ENCODE assay signal across 2 cellular contexts in genomic region chr11:27075192-27075591, GRCh38.
TF ChIP-seq lines count a peak whose summit lies in the region.

No MANE protein-coding gene starts in this region.

TF ChIP-seq in HEK293, 187 proteins besides CTCF, POLR2A, EP300 and RAD21:
- TF ChIP-seq ZIC2 (tag by site-specific recombination; IDR thresholded peaks at IDR 0.05) (peak; percentile 86), ZNF280D (tag by site-specific recombination; IDR thresholded peaks at IDR 0.05) (no peak), GLIS1 (tag by site-specific recombination; IDR thresholded peaks at IDR 0.05) (peak; percentile 89), ZNF335 (tag by site-specific recombination; conservative IDR thresholded peaks at IDR 0.05) (0 out of 2 replicates have a peak, but pooled peaks have one; percentile 15)

TF ChIP-seq in HepG2, 621 proteins besides CTCF, POLR2A, EP300 and RAD21:
- TF ChIP-seq HOMEZ (CRISPR knock-in tag; IDR thresholded peaks at IDR 0.05; ENCODE audit: low read depth) (no peak), ZGPAT (CRISPR knock-in tag; IDR thresholded peaks at IDR 0.05) (no peak), NR3C1 (CRISPR knock-in tag; IDR thresholded peaks at IDR 0.05) (no peak), MYPOP (CRISPR knock-in tag; IDR thresholded peaks at IDR 0.05) (no peak), TBX2 (CRISPR knock-in tag; IDR thresholded peaks at IDR 0.05; ENCODE audit: borderline replicate concordance) (no peak), GLMP (CRISPR knock-in tag; IDR thresholded peaks at IDR 0.05; ENCODE audit: borderline replicate concordance) (no peak), JUND (CRISPR knock-in tag; IDR thresholded peaks at IDR 0.05) (no peak), NR2F2 (IDR thresholded peaks at IDR 0.05; ENCODE audit: borderline replicate concordance, low read depth) (no peak), ZC3H13 (CRISPR knock-in tag; IDR thresholded peaks at IDR 0.05) (no peak)
TF ChIP-seq in HepG2: peak in this region for 0.
